Comparison of ENCODE assay signal across 21 cellular contexts in the genomic region with DNA sequence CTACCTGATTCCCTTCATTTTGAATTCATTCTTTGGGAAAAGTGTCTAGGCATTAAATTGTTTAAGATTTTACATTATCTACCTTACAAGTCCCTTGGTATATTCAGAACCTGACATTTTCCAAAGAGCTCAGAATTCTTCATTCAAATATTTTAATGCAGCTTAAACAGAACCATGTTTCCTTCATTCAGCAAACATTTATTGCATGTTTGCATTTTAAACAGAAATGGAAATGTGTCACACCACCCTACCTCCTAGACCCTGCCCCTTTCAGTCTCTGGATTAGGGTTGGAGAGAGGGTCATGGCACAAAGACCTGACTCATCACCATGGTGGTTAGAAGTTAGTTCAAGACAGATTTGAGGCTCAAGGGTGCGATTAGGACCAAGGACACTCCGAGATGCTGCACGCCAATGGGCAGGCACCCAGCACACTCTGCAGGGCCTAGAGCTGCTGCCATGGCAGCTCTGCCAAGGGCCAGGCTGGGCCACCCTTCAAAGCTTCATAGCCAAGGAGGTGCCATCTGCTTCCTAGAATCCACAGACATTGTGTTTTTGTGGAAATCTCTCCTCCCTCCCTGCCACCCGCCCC.
DNase-seq lines count a peak whose midpoint lies in the region; TF ChIP-seq lines count a peak whose summit lies in the region.
"Had no signal": no experiment of that assay in that cellular context is flagged by ENCODE, and none has a peak within 500 bp of the region (broad histone marks: within the 10 kb centered on the region; RNA-seq: fewer than 3 reads in every experiment).

No MANE protein-coding gene starts in this region.

- intact Hi-C loops in left ventricle myocardium inferior (cut with micrococcal nuclease) = no loop called here

- H3K36me3 Mint-ChIP-seq in chondrocyte (ENCODE audit: low read depth) = peaks cover 13% of the 10 kb centered on the region
- H3K36me3 Mint-ChIP-seq: activated CD4-positive, alpha-beta memory T cell treated with anti-CD3 and anti-CD28 coated beads for 36 hours; activated naive CD8-positive, alpha-beta T cell treated with anti-CD3 and anti-CD28 coated beads, Interleukin-2, amount 10 ng/mL, durations not matched to agents 7 days and 5 days; T-cell had no signal

- POLR2A ChIA-PET in AG04450 (lab: Yijun Ruan, JAX) = interaction anchor here (1.2 to 2.2 kb wide), 5 partner anchors 11 to 66 kb away, joined by 3 to 16 read pairs (median 7); no protein-coding TSS in a partner anchor

- DNase-seq in AG04450 (ENCODE audit: low read depth, low spot score) (no peak), NCI-H446 treated with DMSO at 0.1 percent for 48 hours (lab: John Stamatoyannopoulos, UW) (peak; percentile 46), chondrocyte (ENCODE audit: low spot score) (no peak), RPMI8226 (no peak), left ventricle myocardium inferior (no peak), 8988T (no peak), SKM-1 treated with dmso at 0.1 percent for 144 hours (lab: John Stamatoyannopoulos, UW; ENCODE audit: unreplicated experiment) (no peak)
- DNase-seq: activated CD4-positive, alpha-beta memory T cell treated with anti-CD3 and anti-CD28 coated beads for 36 hours; activated effector memory CD4-positive, alpha-beta T cell treated with Interleukin-2 at 50 U/mL for 16 hours; activated naive CD8-positive, alpha-beta T cell treated with anti-CD3 and anti-CD28 coated beads, Interleukin-2, amount 10 ng/mL, durations not matched to agents 7 days and 5 days; effector CD8-positive, alpha-beta T cell; H9; hypothalamus; NCI-H1105 treated with DMSO at 0.1 percent for 48 hours; NCI-H2029 treated with DMSO at 0.1 percent for 48 hours; psoas muscle; stimulated activated CD4-positive, alpha-beta T cell treated with anti-CD3 and anti-CD28 coated beads, Interleukin-1b, Interleukin-23, amount 100 ng/mL, for 48 hours; T-cell; upper lobe of right lung had no signal

- peak overlapping the region; percentile 1 for H3K4me2 ChIP-seq in skeletal muscle satellite cell (ENCODE audit: low read length)

- TF ChIP-seq CTCF in AG04450 (IDR thresholded peaks at IDR 0.05; ENCODE audit: low read depth, low read length) = no peak
- TF ChIP-seq CTCF in chondrocyte (IDR thresholded peaks at IDR 0.05) = no peak
- no peak for TF ChIP-seq CTCF in left ventricle myocardium inferior (IDR thresholded peaks at IDR 0.05; ENCODE audit: borderline replicate concordance)

- no peaks in the 10 kb centered on the region for H3K9me3 Mint-ChIP-seq in chondrocyte (ENCODE audit: low read depth)
- H3K9me3 Mint-ChIP-seq: activated CD4-positive, alpha-beta memory T cell treated with anti-CD3 and anti-CD28 coated beads for 36 hours; activated naive CD8-positive, alpha-beta T cell treated with anti-CD3 and anti-CD28 coated beads, Interleukin-2, amount 10 ng/mL, durations not matched to agents 7 days and 5 days; H9; T-cell had no signal

- peak overlapping the region; percentile 82 for H3K27ac Mint-ChIP-seq in chondrocyte (ENCODE audit: unreplicated experiment)
- H3K27ac Mint-ChIP-seq: activated CD4-positive, alpha-beta memory T cell treated with anti-CD3 and anti-CD28 coated beads for 36 hours; T-cell had no signal

- CTCF ChIA-PET in AG04450 (lab: Charles Lee) = interaction anchor here (0.6 to 1.7 kb wide), 3 partner anchors 64 to 84 kb away, joined by 3 to 5 read pairs (median 4); no protein-coding TSS in a partner anchor

- H3K4me3 Mint-ChIP-seq in chondrocyte (ENCODE audit: unreplicated experiment) = no peak overlapping the region
- H3K4me3 Mint-ChIP-seq: activated CD4-positive, alpha-beta memory T cell treated with anti-CD3 and anti-CD28 coated beads for 36 hours; activated naive CD8-positive, alpha-beta T cell treated with anti-CD3 and anti-CD28 coated beads, Interleukin-2, amount 10 ng/mL, durations not matched to agents 7 days and 5 days; H9; T-cell had no signal

- H3K4me3 ChIP-seq in AG04450 (ENCODE audit: low read depth, low read length) (no peak overlapping the region), skeletal muscle satellite cell (ENCODE audit: low read length) (no peak overlapping the region), left ventricle myocardium inferior (no peak overlapping the region)
- H3K4me3 ChIP-seq: body of pancreas, psoas muscle, upper lobe of right lung had no signal

- H3K9ac ChIP-seq in skeletal muscle satellite cell (ENCODE audit: low read depth, low read length) = peak overlapping the region; percentile 2

- H3K4me1 Mint-ChIP-seq in chondrocyte (ENCODE audit: low read depth) = peaks cover 48% of the 10 kb centered on the region
- H3K4me1 Mint-ChIP-seq: activated naive CD8-positive, alpha-beta T cell treated with anti-CD3 and anti-CD28 coated beads, Interleukin-2, amount 10 ng/mL, durations not matched to agents 7 days and 5 days; T-cell had no signal

- H3K9me3 ChIP-seq in AG04450 (ENCODE audit: control insufficient read depth, insufficient read depth, low read length) (no peaks in the 10 kb centered on the region; the same call in 1 of the 2 replicates), skeletal muscle satellite cell (replicated peaks; ENCODE audit: low read length) (no peaks in the 10 kb centered on the region), left ventricle myocardium inferior (replicated peaks) (no peaks in the 10 kb centered on the region)
- H3K9me3 ChIP-seq: body of pancreas, psoas muscle, upper lobe of right lung had no signal

- H3K27me3 ChIP-seq in AG04450 (ENCODE audit: control insufficient read depth, insufficient read depth, low read length) (no peaks in the 10 kb centered on the region), skeletal muscle satellite cell (ENCODE audit: control insufficient read depth, insufficient read depth, low read length) (no peaks in the 10 kb centered on the region), left ventricle myocardium inferior (ENCODE audit: low read depth) (no peaks in the 10 kb centered on the region)
- H3K27me3 ChIP-seq: body of pancreas, upper lobe of right lung had no signal

- H3K27ac ChIP-seq in AG04450 (ENCODE audit: low read depth, low read length) (peak overlapping the region; percentile 66), left ventricle myocardium inferior (replicated peaks) (no peak overlapping the region)
- H3K27ac ChIP-seq: body of pancreas, psoas muscle, upper lobe of right lung had no signal

- H3K4me1 ChIP-seq in skeletal muscle satellite cell (ENCODE audit: control insufficient read depth, insufficient read depth, low read length) (peaks cover 44% of the 10 kb centered on the region), left ventricle myocardium inferior (peaks cover 45% of the 10 kb centered on the region)
- H3K4me1 ChIP-seq: body of pancreas had no signal

- H3K27me3 Mint-ChIP-seq in chondrocyte (ENCODE audit: low read depth) = no peaks in the 10 kb centered on the region
- H3K27me3 Mint-ChIP-seq: activated CD4-positive, alpha-beta memory T cell treated with anti-CD3 and anti-CD28 coated beads for 36 hours; activated naive CD8-positive, alpha-beta T cell treated with anti-CD3 and anti-CD28 coated beads, Interleukin-2, amount 10 ng/mL, durations not matched to agents 7 days and 5 days; T-cell had no signal

- H3K36me3 ChIP-seq in skeletal muscle satellite cell (ENCODE audit: insufficient read depth, low read length) (peaks cover 59% of the 10 kb centered on the region), left ventricle myocardium inferior (peaks cover 14% of the 10 kb centered on the region)
- H3K36me3 ChIP-seq: upper lobe of right lung had no signal
